8 cellular contexts compared by ENCODE assay signal in the genomic region with DNA sequence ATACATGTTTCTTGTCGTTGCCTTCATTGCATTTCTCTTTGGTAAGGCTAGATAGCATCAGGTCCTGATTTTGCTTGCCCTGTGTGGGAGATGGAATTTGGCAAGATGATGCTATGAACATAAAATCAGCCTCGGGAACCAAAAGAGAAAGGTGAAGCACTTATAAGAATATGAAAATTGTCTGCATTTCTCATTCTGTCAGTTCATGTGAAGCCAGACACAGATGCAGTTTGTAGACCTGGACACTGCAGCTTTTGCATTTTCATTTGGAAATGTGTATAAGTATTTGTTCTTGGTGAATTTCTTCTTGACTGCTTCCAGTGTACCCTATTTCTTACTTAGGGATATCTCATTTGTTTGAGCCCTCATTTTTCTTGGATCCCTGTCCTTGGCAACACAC. TPM values are rescaled to one million over a fixed set of nuclear protein-coding genes. Genes with fewer than 3 reads are reported as not detected.
DNase-seq lines count a peak whose midpoint lies in the region; ATAC-seq and TF ChIP-seq lines count a peak whose summit lies in the region.

No MANE protein-coding gene starts in this region.

- H3K36me3 ChIP-seq in iPS DF 6.9 (ENCODE audit: control insufficient read depth, insufficient read depth, low read length) (no peaks in the 10 kb centered on the region), smooth muscle cell (ENCODE audit: low read depth) (no peaks in the 10 kb centered on the region)

- H3K27me3 ChIP-seq in iPS DF 6.9 (ENCODE audit: control insufficient read depth, insufficient read depth, low read length) (no peaks in the 10 kb centered on the region), smooth muscle cell (ENCODE audit: low read depth) (no peaks in the 10 kb centered on the region)

- no peak overlapping the region for H3K27ac ChIP-seq in iPS DF 6.9 (ENCODE audit: low read length)
- H3K27ac ChIP-seq in smooth muscle cell (ENCODE audit: low read depth) = peak overlapping the region; percentile 90

- CTCF ChIA-PET in activated CD8-positive, alpha-beta T cell treated with anti-CD3 and anti-CD28 coated beads for 36 hours (lab: Charles Lee) = no interaction called here

- H3K4me2 ChIP-seq in smooth muscle cell = peak overlapping the region; percentile 90

- POLR2A ChIA-PET in activated CD8-positive, alpha-beta T cell treated with anti-CD3 and anti-CD28 coated beads for 36 hours (lab: Charles Lee) = no interaction called here

- H3K27ac Mint-ChIP-seq in activated CD8-positive, alpha-beta T cell treated with anti-CD3 and anti-CD28 coated beads for 36 hours = peak overlapping the region; percentile 91

- peak overlapping the region; percentile 90 for H3K4me3 Mint-ChIP-seq in activated CD8-positive, alpha-beta T cell treated with anti-CD3 and anti-CD28 coated beads for 36 hours

- no peaks in the 10 kb centered on the region for H3K9me3 Mint-ChIP-seq in activated CD8-positive, alpha-beta T cell treated with anti-CD3 and anti-CD28 coated beads for 36 hours

- H3K9me3 ChIP-seq in iPS DF 6.9 (ENCODE audit: control insufficient read depth, insufficient read depth, low read length) (no peaks in the 10 kb centered on the region), smooth muscle cell (replicated peaks; ENCODE audit: low read depth) (no peaks in the 10 kb centered on the region)

- H3K4me3 ChIP-seq in HFF-Myc (replicated peaks; ENCODE audit: low read depth, low read length) (peak overlapping the region; percentile 70), iPS DF 6.9 (ENCODE audit: low read length) (peak overlapping the region; percentile 93; the same call in 1 of the 2 replicates), smooth muscle cell (peak overlapping the region; percentile 74)

- WGBS in iPS DF 6.9 (ENCODE audit: insufficient coverage, insufficient read length) = no CpG with 5 or more reads among the region's 2 CpGs
- 19% methylated on average over 2 of the region's 2 CpGs for WGBS in smooth muscle cell (ENCODE audit: low lambda C conversion rate)

- peaks cover 43% of the 10 kb centered on the region for H3K36me3 Mint-ChIP-seq in activated CD8-positive, alpha-beta T cell treated with anti-CD3 and anti-CD28 coated beads for 36 hours (ENCODE audit: low read depth)

- no peak for TF ChIP-seq CTCF in HFF-Myc (IDR thresholded peaks at IDR 0.05; ENCODE audit: low read depth, low read length, missing control alignments)
- no peak for TF ChIP-seq CTCF in activated CD8-positive, alpha-beta T cell treated with anti-CD3 and anti-CD28 coated beads for 36 hours (IDR thresholded peaks at IDR 0.05)
- no peak for TF ChIP-seq CTCF in smooth muscle cell (IDR thresholded peaks at IDR 0.05; ENCODE audit: borderline replicate concordance, insufficient read depth, poor library complexity, severe bottlenecking)

- peaks cover 54% of the 10 kb centered on the region for H3K4me1 Mint-ChIP-seq in activated CD8-positive, alpha-beta T cell treated with anti-CD3 and anti-CD28 coated beads for 36 hours (ENCODE audit: low read depth)

- DNase-seq in HFF-Myc (ENCODE audit: extremely low read depth, low read depth) (no peak), iPS DF 6.9 (ENCODE audit: low read depth, low spot score) (no peak), smooth muscle cell (lab: John Stamatoyannopoulos, UW; ENCODE audit: unreplicated experiment) (no peak), globus pallidus (ENCODE audit: low spot score) (no peak), sciatic nerve (ENCODE audit: low spot score) (no peak)
- DNase-seq in activated CD8-positive, alpha-beta T cell treated with anti-CD3 and anti-CD28 coated beads for 36 hours = no peak
- no peak for DNase-seq in stimulated activated CD4-positive, alpha-beta T cell treated with anti-CD3 and anti-CD28 coated beads, Interleukin-4, amount 100 ng/mL, for 1 hour

- peak overlapping the region; percentile 96 for H3K9ac ChIP-seq in smooth muscle cell (ENCODE audit: low read depth)

- H3F3A ChIP-seq in smooth muscle cell (ENCODE audit: low read depth) = no peaks in the 10 kb centered on the region

- H3K27me3 Mint-ChIP-seq in activated CD8-positive, alpha-beta T cell treated with anti-CD3 and anti-CD28 coated beads for 36 hours = no peaks in the 10 kb centered on the region

- intact Hi-C loops in activated CD8-positive, alpha-beta T cell treated with anti-CD3 and anti-CD28 coated beads for 36 hours (cut with micrococcal nuclease) = loop anchor here (5.0 kb wide), 1 partner anchor 75 kb away; a partner anchor contains a TSS
- intact Hi-C loops in sciatic nerve (cut with DNase I) = no loop called here

- peaks cover 58% of the 10 kb centered on the region for H4K20me1 ChIP-seq in smooth muscle cell (ENCODE audit: low read depth)

- no peak for ATAC-seq in activated CD8-positive, alpha-beta T cell treated with anti-CD3 and anti-CD28 coated beads for 36 hours
- ATAC-seq in GM19023 (IDR thresholded peaks at IDR 0.05; ENCODE audit: unreplicated experiment) (no peak), sciatic nerve (no peak)

- H2AFZ ChIP-seq in smooth muscle cell (ENCODE audit: low read depth) = no peak overlapping the region

- peaks cover 63% of the 10 kb centered on the region for H3K79me2 ChIP-seq in smooth muscle cell (ENCODE audit: low read depth)

- H3K4me1 ChIP-seq in iPS DF 6.9 (ENCODE audit: control insufficient read depth, insufficient read depth, low read length) = no peaks in the 10 kb centered on the region
- H3K4me1 ChIP-seq in smooth muscle cell (ENCODE audit: low read depth) = peaks cover 18% of the 10 kb centered on the region

RNA-seq across cellular contexts. Expression of a gene that starts 1.3 kb away (rescaled TPM):
- 100 to 1,000 TPM; 220 to 226 TPM for total RNA-seq in activated CD8-positive, alpha-beta T cell treated with anti-CD3 and anti-CD28 coated beads for 36 hours
- total RNA-seq in smooth muscle cell (99.6 and 99.8 TPM in 2 replicates), sciatic nerve (126 TPM)
- 226 and 246 TPM in 2 replicates for polyA plus RNA-seq in smooth muscle cell

RNA-seq across cellular contexts. Expression of a gene that starts 23.0 kb away (rescaled TPM):
- 10 to 100 TPM; 88.4 to 93.8 TPM for total RNA-seq in activated CD8-positive, alpha-beta T cell treated with anti-CD3 and anti-CD28 coated beads for 36 hours
- 12.0 and 12.3 TPM in 2 replicates for total RNA-seq in smooth muscle cell
- 8.8 and 8.9 TPM in 2 replicates for polyA plus RNA-seq in smooth muscle cell
- total RNA-seq in sciatic nerve = 15.6 TPM
